8 cellular contexts compared by ENCODE assay signal in genomic region chr10:93462881-93463280, GRCh38. TPM values are rescaled to one million over a fixed set of nuclear protein-coding genes. Genes with fewer than 3 reads are reported as not detected.
A peak's percentile ranks its signal among the peaks of the same experiment; 100 is the strongest.
DNase-seq lines count a peak whose midpoint lies in the region; ATAC-seq, FAIRE-seq and TF ChIP-seq lines count a peak whose summit lies in the region.

No MANE protein-coding gene starts in this region.

- no TSS peak for BruUV-seq in HepG2 (replicated peaks; lab: Mats Ljungman, UMichigan)

- H3K9ac ChIP-seq in liver (ENCODE audit: low read depth in 1 of 2, low read length in 2 of 2) (no peak overlapping the region), HepG2 (ENCODE audit: insufficient read depth, low read depth, low read length) (no peak overlapping the region)

- H3K27me3 ChIP-seq in liver (ENCODE audit: control insufficient read depth in 4 of 4, insufficient read depth in 4 of 4, low read length in 3 of 4) (no peaks in the 10 kb centered on the region), HepG2 (ENCODE audit: control insufficient read depth in 1 of 2, insufficient read depth in 2 of 2, low read length in 2 of 2) (no peaks in the 10 kb centered on the region)

- H3K4me2 ChIP-seq in HepG2 (ENCODE audit: low read depth, low read length): no peak overlapping the region

- ATAC-seq in HepG2 (no peak), GM21367 (IDR thresholded peaks at IDR 0.05; ENCODE audit: unreplicated experiment) (no peak), sciatic nerve (no peak), GM18858 (IDR thresholded peaks at IDR 0.05; ENCODE audit: unreplicated experiment) (no peak)
- ATAC-seq in activated naive CD4-positive, alpha-beta T cell treated with anti-CD3 and anti-CD28 coated beads, Interleukin-2, amount 50 U/mL, for 72 hours: peak; percentile 62 to 94

- H3K4me3 ChIP-seq in liver (ENCODE audit: low read depth in 1 of 3, low read length in 3 of 3) (no peak overlapping the region), HepG2 (replicated peaks in 1 of 3; ENCODE audit: insufficient read depth in 1 of 3, low read depth in 2 of 3, low read length in 3 of 3) (no peak overlapping the region)

- no peak for TF ChIP-seq CTCF in liver (IDR thresholded peaks at IDR 0.05; ENCODE audit: low read depth, low read length, missing input control)
- TF ChIP-seq CTCF in HepG2 (CRISPR knock-in tag; IDR thresholded peaks at IDR 0.05): no peak

- peaks cover 0 to 4% of the 10 kb centered on the region in 2 donors for H3K9me3 Mint-ChIP-seq in activated naive CD4-positive, alpha-beta T cell treated with anti-CD3 and anti-CD28 coated beads, Interleukin-2, amount 50 U/mL, for 72 hours

- H3K36me3 ChIP-seq in liver (ENCODE audit: control insufficient read depth in 4 of 4, insufficient read depth in 3 of 4, low read depth in 1 of 4, low read length in 3 of 4) (no peaks in the 10 kb centered on the region), HepG2 (replicated peaks in 1 of 2; ENCODE audit: control insufficient read depth in 1 of 2, insufficient read depth in 2 of 2, low read length in 2 of 2) (no peaks in the 10 kb centered on the region)

- TF ChIP-seq EP300 in HepG2 (IDR thresholded peaks at IDR 0.05; ENCODE audit: low read depth in 2 of 2, low read length in 2 of 2): no peak
- TF ChIP-seq EP300 in HepG2 (CRISPR knock-in tag; IDR thresholded peaks at IDR 0.05; ENCODE audit: borderline replicate concordance): no peak

- POLR2A ChIA-PET in HepG2 (lab: Yijun Ruan, JAX): no interaction called here

- peaks cover 9 to 27% of the 10 kb centered on the region in 2 donors for H3K36me3 Mint-ChIP-seq in activated naive CD4-positive, alpha-beta T cell treated with anti-CD3 and anti-CD28 coated beads, Interleukin-2, amount 50 U/mL, for 72 hours

- DNase-seq in HepG2 (ENCODE audit: low spot score) (no peak), lung microvascular endothelial cell (ENCODE audit: low read depth in 2 of 2) (peak; percentile 70 to 97), sciatic nerve (ENCODE audit: low spot score) (no peak), NCI-H1930 (lab: John Stamatoyannopoulos, UW) (no peak)
- DNase-seq in activated naive CD4-positive, alpha-beta T cell treated with anti-CD3 and anti-CD28 coated beads, Interleukin-2, amount 50 U/mL, for 72 hours (ENCODE audit: low spot score in 2 of 2): peak in 1 of 2 donors; percentile 59

- intact Hi-C loops in HepG2 (cut with micrococcal nuclease; ENCODE audit: unreplicated experiment) (no loop called here), sciatic nerve (cut with DNase I) (no loop called here)

- H3K9me3 ChIP-seq in liver (ENCODE audit: control insufficient read depth in 4 of 4, low read length in 3 of 4) (no peaks in the 10 kb centered on the region), HepG2 (ENCODE audit: low read length) (no peaks in the 10 kb centered on the region)

- H4K20me1 ChIP-seq in HepG2 (ENCODE audit: insufficient read depth, low read length): no peaks in the 10 kb centered on the region

- 61% methylated on average over 9 of the region's 9 CpGs for WGBS in liver
- WGBS in HepG2 (ENCODE audit: low lambda C conversion rate): 90% methylated on average over 9 of the region's 9 CpGs

- TF ChIP-seq POLR2A in HepG2 (IDR thresholded peaks at IDR 0.05; ENCODE audit: insufficient read depth in 1 of 2, low read depth in 2 of 2, low read length in 2 of 2): no peak

- TF ChIP-seq RAD21 in liver (IDR thresholded peaks at IDR 0.05): no peak
- TF ChIP-seq RAD21 in HepG2 (CRISPR knock-in tag; IDR thresholded peaks at IDR 0.05): no peak

- CTCF ChIA-PET in HepG2 (lab: Yijun Ruan, JAX; ENCODE audit: low intra/inter-chr PET ratio, low total read pairs): no interaction called here

- H3K27ac Mint-ChIP-seq in activated naive CD4-positive, alpha-beta T cell treated with anti-CD3 and anti-CD28 coated beads, Interleukin-2, amount 50 U/mL, for 72 hours: peak overlapping the region in 1 of 2 donors; percentile 88

- no peaks in the 10 kb centered on the region for H3K79me2 ChIP-seq in HepG2 (ENCODE audit: insufficient read depth, low read length)

- H3K27ac ChIP-seq in liver (ENCODE audit: low read depth in 1 of 2, low read length in 2 of 2) (no peak overlapping the region), HepG2 (ENCODE audit: extremely low read length, insufficient read depth, low read length) (no peak overlapping the region)

- in situ Hi-C loops in HepG2 (cut with HindIII; ENCODE audit: extremely low pct_ligation_motif_present, low pct_unique_long_range_greater_than_20kb): no loop called here

- H3K4me1 ChIP-seq in liver (ENCODE audit: control insufficient read depth in 4 of 4, insufficient read depth in 4 of 4, low read length in 3 of 4) (peaks cover 0 to 10% (median 4%) of the 10 kb centered on the region in 4 donors), HepG2 (ENCODE audit: insufficient read depth, low read length) (peaks cover 15% of the 10 kb centered on the region)

- H2AFZ ChIP-seq in HepG2 (ENCODE audit: low read length): no peak overlapping the region

- FAIRE-seq in HepG2 (lab: Jason Lieb, UNC): no peak

TF ChIP-seq in liver, 16 proteins besides CTCF, POLR2A, EP300 and RAD21 (continues in another document):
- TF ChIP-seq YY1 (IDR thresholded peaks at IDR 0.05): no peak
- no peak for TF ChIP-seq ATF3 (IDR thresholded peaks at IDR 0.05)

TF ChIP-seq in HepG2, 621 proteins besides CTCF, POLR2A, EP300 and RAD21 (continues in another document):
- TF ChIP-seq ZNF644 (CRISPR knock-in tag; IDR thresholded peaks at IDR 0.05; ENCODE audit: low read depth): no peak
- TF ChIP-seq CCAR2 (optimal IDR thresholded peaks at IDR 0.05; ENCODE audit: low read depth, low read length): no peak

RNA-seq across cellular contexts. Expression of gene MYOF, which starts 19.3 kb away (rescaled TPM):
- total RNA-seq in liver: 1 to 10 TPM; 4.0 to 5.7 TPM
- 1 to 10 TPM in 1 of 2 donors, under 1 TPM in 1; 0.89 to 2.5 TPM for polyA plus RNA-seq in liver
- total RNA-seq in HepG2 (2016; rRNA removed; fragmentation: Illumina TruSeq; extraction: Trizol): 0.42 and 0.66 TPM in 2 replicates
- total RNA-seq in HepG2 (2016; cell fraction: cytosol; rRNA removed; fragmentation: Illumina TruSeq; extraction: Trizol; ENCODE audit: low read depth): not detected in 2 replicates
- 0.56 and 0.71 TPM in 2 replicates for total RNA-seq in HepG2 (2016; cell fraction: insoluble cytoplasmic fraction; rRNA removed; fragmentation: Illumina TruSeq; extraction: Trizol)
- total RNA-seq in HepG2 (2016; cell fraction: membrane; rRNA removed; fragmentation: Illumina TruSeq; extraction: Trizol): 0.06 and 0.14 TPM in 2 replicates
- 0.60 and 0.68 TPM in 2 replicates for total RNA-seq in HepG2 (2016; cell fraction: nucleus; rRNA removed; fragmentation: Illumina TruSeq; extraction: Trizol)
- 0.17 and 0.18 TPM in 2 replicates for polyA plus RNA-seq in HepG2 (2011; rRNA removed)
- polyA plus RNA-seq in HepG2 (2011; cell fraction: cytosol; rRNA removed): 0.13 and 0.23 TPM in 2 replicates
- polyA plus RNA-seq in HepG2 (2011; cell fraction: nucleus; rRNA removed): 0.29 and 0.52 TPM in 2 replicates
- 0.08 and 0.13 TPM in 2 replicates for polyA plus RNA-seq in HepG2 (2012)
- 0.03 and 0.08 TPM in 2 replicates for polyA plus RNA-seq in HepG2 (2016; cell fraction: cytosol; fragmentation: Illumina TruSeq; extraction: Trizol; ENCODE audit: low read depth)
- polyA plus RNA-seq in HepG2 (2016; cell fraction: insoluble cytoplasmic fraction; fragmentation: Illumina TruSeq; extraction: Trizol; ENCODE audit: low read depth): 0.35 and 0.50 TPM in 2 replicates
- polyA plus RNA-seq in HepG2 (2016; cell fraction: membrane; fragmentation: Illumina TruSeq; extraction: Trizol; ENCODE audit: low read depth): 0.03 and 0.05 TPM in 2 replicates
- polyA plus RNA-seq in HepG2 (2016; cell fraction: nucleus; fragmentation: Illumina TruSeq; extraction: Trizol; ENCODE audit: insufficient read depth, low read depth): 0.85 and 0.89 TPM in 2 replicates
- polyA minus RNA-seq in HepG2 (2011; rRNA and poly(A)+ RNA removed; ENCODE audit: low replicate concordance): 0.12 and 47.0 TPM in 2 replicates
- polyA minus RNA-seq in HepG2 (2011; cell fraction: cytosol; rRNA and poly(A)+ RNA removed): 0.62 and 0.79 TPM in 2 replicates
- polyA minus RNA-seq in HepG2 (2011; cell fraction: nucleus; rRNA and poly(A)+ RNA removed): 0.37 and 0.77 TPM in 2 replicates
- 10 to 100 TPM; 55.4 to 65.6 TPM for total RNA-seq in activated naive CD4-positive, alpha-beta T cell treated with anti-CD3 and anti-CD28 coated beads, Interleukin-2, amount 50 U/mL, for 72 hours
- total RNA-seq in lung microvascular endothelial cell: 58.1 and 147 TPM in 2 replicates
- total RNA-seq in sciatic nerve: 76.2 TPM

RNA-seq across cellular contexts. Expression of gene CEP55, which starts 33.5 kb away (rescaled TPM):
- total RNA-seq in liver: 1 to 10 TPM in 1 of 2 donors, under 1 TPM in 1; under 0.01 to 4.1 TPM
- polyA plus RNA-seq in liver: under 1 TPM; 0.10 to 0.82 TPM
- total RNA-seq in HepG2 (2016; rRNA removed; fragmentation: Illumina TruSeq; extraction: Trizol): 17.1 and 27.3 TPM in 2 replicates
- total RNA-seq in HepG2 (2016; cell fraction: cytosol; rRNA removed; fragmentation: Illumina TruSeq; extraction: Trizol; ENCODE audit: low read depth): 3.8 and 5.0 TPM in 2 replicates
- 18.0 and 28.7 TPM in 2 replicates for total RNA-seq in HepG2 (2016; cell fraction: insoluble cytoplasmic fraction; rRNA removed; fragmentation: Illumina TruSeq; extraction: Trizol)
- total RNA-seq in HepG2 (2016; cell fraction: membrane; rRNA removed; fragmentation: Illumina TruSeq; extraction: Trizol): 10.4 and 11.4 TPM in 2 replicates
- total RNA-seq in HepG2 (2016; cell fraction: nucleus; rRNA removed; fragmentation: Illumina TruSeq; extraction: Trizol): 10.3 and 12.4 TPM in 2 replicates
- 3.4 and 6.5 TPM in 2 replicates for polyA plus RNA-seq in HepG2 (2011; rRNA removed)
- polyA plus RNA-seq in HepG2 (2011; cell fraction: cytosol; rRNA removed): 2.6 and 2.7 TPM in 2 replicates
- polyA plus RNA-seq in HepG2 (2011; cell fraction: nucleus; rRNA removed): 1.4 and 1.8 TPM in 2 replicates
- polyA plus RNA-seq in HepG2 (2012): 3.0 and 6.8 TPM in 2 replicates
- 3.0 and 3.1 TPM in 2 replicates for polyA plus RNA-seq in HepG2 (2016; cell fraction: cytosol; fragmentation: Illumina TruSeq; extraction: Trizol; ENCODE audit: low read depth)
- polyA plus RNA-seq in HepG2 (2016; cell fraction: insoluble cytoplasmic fraction; fragmentation: Illumina TruSeq; extraction: Trizol; ENCODE audit: low read depth): 27.1 and 27.6 TPM in 2 replicates
- polyA plus RNA-seq in HepG2 (2016; cell fraction: membrane; fragmentation: Illumina TruSeq; extraction: Trizol; ENCODE audit: low read depth): 6.9 and 8.0 TPM in 2 replicates
- 15.8 and 16.1 TPM in 2 replicates for polyA plus RNA-seq in HepG2 (2016; cell fraction: nucleus; fragmentation: Illumina TruSeq; extraction: Trizol; ENCODE audit: insufficient read depth, low read depth)
- 2.4 and 15.2 TPM in 2 replicates for polyA minus RNA-seq in HepG2 (2011; rRNA and poly(A)+ RNA removed; ENCODE audit: low replicate concordance)
- 4.1 and 4.6 TPM in 2 replicates for polyA minus RNA-seq in HepG2 (2011; cell fraction: cytosol; rRNA and poly(A)+ RNA removed)
- polyA minus RNA-seq in HepG2 (2011; cell fraction: nucleus; rRNA and poly(A)+ RNA removed): 3.7 and 4.6 TPM in 2 replicates
- 10 to 100 TPM; 61.3 to 85.1 TPM for total RNA-seq in activated naive CD4-positive, alpha-beta T cell treated with anti-CD3 and anti-CD28 coated beads, Interleukin-2, amount 50 U/mL, for 72 hours
- total RNA-seq in lung microvascular endothelial cell: 6.2 and 18.7 TPM in 2 replicates
- total RNA-seq in sciatic nerve: 0.62 TPM

Comparison
In these comparisons a context has a peak if more than half of its experiments do, and no peak if none do; other contexts are left out.
1. ATAC-seq: peak in activated naive CD4-positive, alpha-beta T cell treated with anti-CD3 and anti-CD28 coated beads, Interleukin-2, amount 50 U/mL, for 72 hours (2 of 2); none in HepG2 (single experiment), GM21367 (single experiment), sciatic nerve (single experiment) and GM18858 (single experiment).
2. DNase-seq: peak in lung microvascular endothelial cell (2 of 2); none in HepG2 (single experiment), sciatic nerve (single experiment) and NCI-H1930 (0 of 2).